1 cellular context compared by ENCODE assay signal in the genomic region with DNA sequence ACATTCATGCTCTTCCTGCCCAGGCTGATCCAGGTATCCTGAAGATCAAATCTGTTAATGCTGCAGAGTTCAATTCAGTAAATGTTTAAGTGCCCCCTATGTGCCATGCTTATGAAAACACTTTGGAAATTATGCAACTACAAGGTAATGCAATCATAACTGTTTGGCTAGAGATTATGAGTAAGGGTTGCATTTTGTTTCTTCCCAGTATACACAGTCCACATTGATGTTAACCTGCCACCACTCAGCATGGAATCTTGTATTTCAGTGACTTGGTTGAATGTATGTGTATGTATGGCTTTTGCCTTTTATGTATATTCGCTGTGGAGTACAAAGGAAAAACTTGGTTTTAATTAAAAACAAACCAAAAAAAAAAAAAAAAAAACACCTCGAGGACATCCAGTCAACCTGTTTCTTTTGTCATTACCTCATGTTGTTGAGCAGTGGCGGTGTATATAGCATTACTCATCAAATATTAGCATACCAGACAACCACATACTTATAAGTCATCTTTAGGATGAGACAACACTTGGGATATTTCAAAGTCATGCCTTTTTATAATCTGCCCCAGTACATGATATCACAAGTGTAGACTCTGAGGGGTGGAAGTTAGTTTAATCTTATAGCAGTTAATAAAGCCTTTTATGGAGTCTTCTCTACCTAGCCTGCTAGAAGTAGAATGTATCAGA.
TF ChIP-seq lines count a peak whose summit lies in the region.

No MANE protein-coding gene starts in this region.

TF ChIP-seq in GM23338, 12 proteins besides CTCF, POLR2A, EP300 and RAD21 (continued from another document):
- TF ChIP-seq, protein P1, sequence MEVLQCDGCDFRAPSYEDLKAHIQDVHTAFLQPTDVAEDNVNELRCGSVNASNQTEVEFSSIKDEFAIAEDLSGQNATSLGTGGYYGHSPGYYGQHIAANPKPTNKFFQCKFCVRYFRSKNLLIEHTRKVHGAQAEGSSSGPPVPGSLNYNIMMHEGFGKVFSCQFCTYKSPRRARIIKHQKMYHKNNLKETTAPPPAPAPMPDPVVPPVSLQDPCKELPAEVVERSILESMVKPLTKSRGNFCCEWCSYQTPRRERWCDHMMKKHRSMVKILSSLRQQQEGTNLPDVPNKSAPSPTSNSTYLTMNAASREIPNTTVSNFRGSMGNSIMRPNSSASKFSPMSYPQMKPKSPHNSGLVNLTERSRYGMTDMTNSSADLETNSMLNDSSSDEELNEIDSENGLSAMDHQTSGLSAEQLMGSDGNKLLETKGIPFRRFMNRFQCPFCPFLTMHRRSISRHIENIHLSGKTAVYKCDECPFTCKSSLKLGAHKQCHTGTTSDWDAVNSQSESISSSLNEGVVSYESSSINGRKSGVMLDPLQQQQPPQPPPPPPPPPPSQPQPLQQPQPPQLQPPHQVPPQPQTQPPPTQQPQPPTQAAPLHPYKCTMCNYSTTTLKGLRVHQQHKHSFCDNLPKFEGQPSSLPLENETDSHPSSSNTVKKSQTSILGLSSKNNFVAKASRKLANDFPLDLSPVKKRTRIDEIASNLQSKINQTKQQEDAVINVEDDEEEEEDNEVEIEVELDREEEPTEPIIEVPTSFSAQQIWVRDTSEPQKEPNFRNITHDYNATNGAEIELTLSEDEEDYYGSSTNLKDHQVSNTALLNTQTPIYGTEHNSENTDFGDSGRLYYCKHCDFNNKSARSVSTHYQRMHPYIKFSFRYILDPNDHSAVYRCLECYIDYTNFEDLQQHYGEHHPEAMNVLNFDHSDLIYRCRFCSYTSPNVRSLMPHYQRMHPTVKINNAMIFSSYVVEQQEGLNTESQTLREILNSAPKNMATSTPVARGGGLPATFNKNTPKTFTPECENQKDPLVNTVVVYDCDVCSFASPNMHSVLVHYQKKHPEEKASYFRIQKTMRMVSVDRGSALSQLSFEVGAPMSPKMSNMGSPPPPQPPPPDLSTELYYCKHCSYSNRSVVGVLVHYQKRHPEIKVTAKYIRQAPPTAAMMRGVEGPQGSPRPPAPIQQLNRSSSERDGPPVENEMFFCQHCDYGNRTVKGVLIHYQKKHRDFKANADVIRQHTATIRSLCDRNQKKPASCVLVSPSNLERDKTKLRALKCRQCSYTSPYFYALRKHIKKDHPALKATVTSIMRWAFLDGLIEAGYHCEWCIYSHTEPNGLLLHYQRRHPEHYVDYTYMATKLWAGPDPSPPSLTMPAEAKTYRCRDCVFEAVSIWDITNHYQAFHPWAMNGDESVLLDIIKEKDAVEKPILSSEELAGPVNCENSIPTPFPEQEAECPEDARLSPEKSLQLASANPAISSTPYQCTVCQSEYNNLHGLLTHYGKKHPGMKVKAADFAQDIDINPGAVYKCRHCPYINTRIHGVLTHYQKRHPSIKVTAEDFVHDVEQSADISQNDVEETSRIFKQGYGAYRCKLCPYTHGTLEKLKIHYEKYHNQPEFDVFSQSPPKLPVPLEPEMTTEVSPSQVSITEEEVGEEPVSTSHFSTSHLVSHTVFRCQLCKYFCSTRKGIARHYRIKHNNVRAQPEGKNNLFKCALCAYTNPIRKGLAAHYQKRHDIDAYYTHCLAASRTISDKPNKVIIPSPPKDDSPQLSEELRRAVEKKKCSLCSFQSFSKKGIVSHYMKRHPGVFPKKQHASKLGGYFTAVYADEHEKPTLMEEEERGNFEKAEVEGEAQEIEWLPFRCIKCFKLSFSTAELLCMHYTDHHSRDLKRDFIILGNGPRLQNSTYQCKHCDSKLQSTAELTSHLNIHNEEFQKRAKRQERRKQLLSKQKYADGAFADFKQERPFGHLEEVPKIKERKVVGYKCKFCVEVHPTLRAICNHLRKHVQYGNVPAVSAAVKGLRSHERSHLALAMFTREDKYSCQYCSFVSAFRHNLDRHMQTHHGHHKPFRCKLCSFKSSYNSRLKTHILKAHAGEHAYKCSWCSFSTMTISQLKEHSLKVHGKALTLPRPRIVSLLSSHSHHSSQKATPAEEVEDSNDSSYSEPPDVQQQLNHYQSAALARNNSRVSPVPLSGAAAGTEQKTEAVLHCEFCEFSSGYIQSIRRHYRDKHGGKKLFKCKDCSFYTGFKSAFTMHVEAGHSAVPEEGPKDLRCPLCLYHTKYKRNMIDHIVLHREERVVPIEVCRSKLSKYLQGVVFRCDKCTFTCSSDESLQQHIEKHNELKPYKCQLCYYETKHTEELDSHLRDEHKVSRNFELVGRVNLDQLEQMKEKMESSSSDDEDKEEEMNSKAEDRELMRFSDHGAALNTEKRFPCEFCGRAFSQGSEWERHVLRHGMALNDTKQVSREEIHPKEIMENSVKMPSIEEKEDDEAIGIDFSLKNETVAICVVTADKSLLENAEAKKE (CRISPR knock-in tag; IDR thresholded peaks at IDR 0.05), result no peak
- TF ChIP-seq NANOG (IDR thresholded peaks at IDR 0.05; ENCODE audit: borderline replicate concordance), result no peak
